ENCODE assay signal across 26 cellular contexts in genomic region chr5:107253246-107253645, GRCh38.
DNase-seq lines count a peak whose midpoint lies in the region; ATAC-seq and TF ChIP-seq lines count a peak whose summit lies in the region.
"Had no signal": no experiment of that assay in that cellular context is flagged by ENCODE, and none has a peak within 500 bp of the region (broad histone marks: within the 10 kb centered on the region; RNA-seq: fewer than 3 reads in every experiment).

No MANE protein-coding gene starts in this region.

- no peak overlapping the region for H3K23ac ChIP-seq in IMR-90 (ENCODE audit: low read depth, low read length)

- no peak for TF ChIP-seq POLR2A in IMR-90 (IDR thresholded peaks at IDR 0.05; ENCODE audit: low read depth, low read length)
- no peak for TF ChIP-seq POLR2A in prostate gland (IDR thresholded peaks at IDR 0.05)

- 100% methylated on average over 2 of the region's 5 CpGs; no CpG with 5 or more reads in 1 of the 2 experiments for WGBS in IMR-90 (ENCODE audit: extremely low coverage in 2 of 2, insufficient read length in 1 of 2), 2 experiments
- WGBS in prostate gland: 27% methylated on average over 5 of the region's 5 CpGs

- TF ChIP-seq RAD21 in IMR-90 (IDR thresholded peaks at IDR 0.05; ENCODE audit: low read length): no peak

- CTCF ChIA-PET in IMR-90 (lab: Yijun Ruan, JAX): interaction anchor here (0.8 kb wide), 1 partner anchor 324 kb away, joined by 3 read pairs; no protein-coding TSS in a partner anchor

- H3K14ac ChIP-seq in IMR-90 (replicated peaks; ENCODE audit: low read depth, low read length): no peak overlapping the region

- no peak overlapping the region for H3K18ac ChIP-seq in IMR-90 (ENCODE audit: low read depth, low read length)

- DNase-seq in IMR-90: no peak
- peak; percentile 66 for DNase-seq in NCI-H2029 treated with DMSO at 0.1 percent for 48 hours (lab: John Stamatoyannopoulos, UW)
- DNase-seq in epithelial cell of proximal tubule (ENCODE audit: low read depth): peak; percentile 36
- peak; percentile 35 for DNase-seq in prostate gland (ENCODE audit: low spot score)
- no peak for DNase-seq in RKO (ENCODE audit: low spot score)
- DNase-seq in CD1c-positive myeloid dendritic cell (ENCODE audit: extremely low spot score): no peak
- DNase-seq in SW 1271 (lab: John Stamatoyannopoulos, UW): no peak
- DNase-seq: activated CD4-positive, alpha-beta memory T cell treated with anti-CD3 and anti-CD28 coated beads for 36 hours; activated CD4-positive, CD25-positive, alpha-beta regulatory T cell treated with anti-CD3 and anti-CD28 coated beads, Interleukin-2, amount 50 U/mL, for 72 hours; activated CD8-positive, alpha-beta memory T cell treated with anti-CD3 and anti-CD28 coated beads, Interleukin-2, amount 50 U/mL, for 4 hours; activated naive CD4-positive, alpha-beta T cell treated with anti-CD3 and anti-CD28 coated beads, Interleukin-2, amount 50 U/mL, for 16 hours; amniotic stem cell; C1 segment of cervical spinal cord; effector memory CD4-positive, alpha-beta T cell; foreskin keratinocyte; GOT3; HFFc6; mesendoderm; NCI-H1417 treated with DMSO at 0.1 percent for 48 hours; NCI-H2171; stimulated activated naive CD4-positive, alpha-beta T cell treated with Interleukin-2 at 50 U/mL for 16 hours; testis had no signal

- H3K4me2 ChIP-seq in IMR-90 (ENCODE audit: low read depth, low read length): no peak overlapping the region

- H2BK20ac ChIP-seq in IMR-90 (ENCODE audit: low read depth, low read length): peak overlapping the region; percentile 43

- no peak overlapping the region for H2BK120ac ChIP-seq in IMR-90 (ENCODE audit: low read depth, low read length)

- H4K91ac ChIP-seq in IMR-90 (ENCODE audit: insufficient read depth, low read depth, low read length): no peak overlapping the region

- H3K36me3 ChIP-seq in IMR-90 (ENCODE audit: control insufficient read depth, insufficient read depth, low read length): no peaks in the 10 kb centered on the region
- no peaks in the 10 kb centered on the region for H3K36me3 ChIP-seq in prostate gland
- H3K36me3 ChIP-seq: vagina had no signal

- H3K9me3 ChIP-seq in IMR-90 (ENCODE audit: control insufficient read depth, insufficient read depth, low read length) (no peaks in the 10 kb centered on the region), prostate gland (no peaks in the 10 kb centered on the region)
- H3K9me3 ChIP-seq: testis, vagina had no signal

- H2BK15ac ChIP-seq in IMR-90 (ENCODE audit: low read depth, low read length): no peak overlapping the region

- in situ Hi-C loops in IMR-90 (cut with MboI; ENCODE audit: low sequenced_read_pairs): no loop called here

- H2BK5ac ChIP-seq in IMR-90 (ENCODE audit: low read depth, low read length, poor library complexity, severe bottlenecking): no peak overlapping the region

- no TSS peak for BruUV-seq in IMR-90 (replicated peaks; lab: Mats Ljungman, UMichigan)

- no peaks in the 10 kb centered on the region for H4K20me1 ChIP-seq in IMR-90 (ENCODE audit: insufficient read depth, low read length)

- no peak overlapping the region for H4K8ac ChIP-seq in IMR-90 (ENCODE audit: low read depth in 2 of 2, low read length in 2 of 2)

- no peaks in the 10 kb centered on the region; the same call in 1 of the 2 replicates for H3K9me1 ChIP-seq in IMR-90 (ENCODE audit: insufficient read depth, low read length)

- H3K79me1 ChIP-seq in IMR-90 (ENCODE audit: low read depth in 1 of 2, low read length in 2 of 2): no peaks in the 10 kb centered on the region

- intact Hi-C loops in IMR-90 (cut with micrococcal nuclease): no loop called here
- intact Hi-C loops in prostate gland (cut with DNase I): no loop called here

- H3K4me1 ChIP-seq in IMR-90 (ENCODE audit: control insufficient read depth, insufficient read depth, low read length): no peaks in the 10 kb centered on the region; the same call in 1 of the 2 replicates
- peaks cover 3% of the 10 kb centered on the region for H3K4me1 ChIP-seq in prostate gland (replicated peaks)
- H3K4me1 ChIP-seq: foreskin keratinocyte, testis, vagina had no signal

- no peaks in the 10 kb centered on the region for H3K27me3 ChIP-seq in IMR-90 (ENCODE audit: control insufficient read depth, insufficient read depth, low read length)
- H3K27me3 ChIP-seq in prostate gland (replicated peaks; ENCODE audit: insufficient read depth): no peaks in the 10 kb centered on the region
- H3K27me3 ChIP-seq: foreskin keratinocyte, testis, vagina had no signal

- H3K4me3 ChIP-seq in IMR-90 (ENCODE audit: insufficient read depth, low read depth, low read length) (no peak overlapping the region), epithelial cell of proximal tubule (ENCODE audit: low read depth, low read length) (no peak overlapping the region), prostate gland (no peak overlapping the region)
- H3K4me3 ChIP-seq: coronary artery, testis, vagina had no signal

- TF ChIP-seq CTCF in IMR-90 (conservative IDR thresholded peaks at IDR 0.05; ENCODE audit: low read depth, low read length): no peak
- no peak for TF ChIP-seq CTCF in epithelial cell of proximal tubule (conservative IDR thresholded peaks at IDR 0.05; ENCODE audit: low read depth, low read length)
- TF ChIP-seq CTCF in prostate gland (IDR thresholded peaks at IDR 0.05): no peak

- H3K9ac ChIP-seq in IMR-90 (ENCODE audit: low read depth, low read length): no peak overlapping the region

- 0 out of 2 replicates have a peak overlapping the region, but pooled peaks have one; percentile 28 for H2AK5ac ChIP-seq in IMR-90 (ENCODE audit: low read depth, low read length)

- POLR2A ChIA-PET in IMR-90 (lab: Charles Lee; ENCODE audit: unreplicated experiment): interaction anchor here (0.6 kb wide), 1 partner anchor 352 kb away, joined by 6 read pairs; no protein-coding TSS in a partner anchor

- no peak overlapping the region for H2AFZ ChIP-seq in IMR-90 (replicated peaks; ENCODE audit: low read length, poor library complexity)

- no peak overlapping the region for H4K5ac ChIP-seq in IMR-90 (ENCODE audit: low read depth, low read length)

- no peak for ATAC-seq in IMR-90 (ENCODE audit: low read depth)
- ATAC-seq in HG03565 (IDR thresholded peaks at IDR 0.05; ENCODE audit: unreplicated experiment): no peak
- ATAC-seq: foreskin keratinocyte, left lobe of liver had no signal

- dilution Hi-C loops in IMR-90 (cut with HindIII; ENCODE audit: low sequenced_read_pairs, unreplicated experiment): no loop called here

- H3K4ac ChIP-seq in IMR-90 (ENCODE audit: low read depth, low read length): no peak overlapping the region

- H3K56ac ChIP-seq in IMR-90 (ENCODE audit: extremely low read depth, insufficient read depth, low read length): no peak overlapping the region

- no peak overlapping the region for H2AK9ac ChIP-seq in IMR-90 (replicated peaks; ENCODE audit: low read depth, low read length, poor library complexity)

- H3K27ac ChIP-seq in IMR-90 (ENCODE audit: insufficient read depth, low read length): no peak overlapping the region
- H3K27ac ChIP-seq in prostate gland: no peak overlapping the region
- H3K27ac ChIP-seq: foreskin keratinocyte, testis, vagina had no signal

TF ChIP-seq in IMR-90, 13 proteins besides CTCF, POLR2A, EP300 and RAD21:
- TF ChIP-seq RCOR1 (IDR thresholded peaks at IDR 0.05; ENCODE audit: insufficient replicate concordance, low read length) (no peak), USF2 (IDR thresholded peaks at IDR 0.05; ENCODE audit: low read depth, low read length) (no peak), NFE2L2 (IDR thresholded peaks at IDR 0.05; ENCODE audit: low read depth, low read length) (no peak), MXI1 (IDR thresholded peaks at IDR 0.05; ENCODE audit: borderline replicate concordance, low read depth, low read length) (no peak), RFX5 (IDR thresholded peaks at IDR 0.05; ENCODE audit: low read depth, low read length) (no peak), MAFK (IDR thresholded peaks at IDR 0.05; ENCODE audit: low read depth, low read length) (no peak), FOS (IDR thresholded peaks at IDR 0.05; ENCODE audit: low read depth, low read length) (no peak), BHLHE40 (IDR thresholded peaks at IDR 0.05; ENCODE audit: low read depth, low read length) (no peak), CEBPB (IDR thresholded peaks at IDR 0.05; ENCODE audit: low read depth, low read length) (no peak), MAZ (IDR thresholded peaks at IDR 0.05; ENCODE audit: borderline replicate concordance, low read depth, low read length) (no peak)

Comparison
In these comparisons a context has a peak if more than half of its experiments do, and no peak if none do; other contexts are left out.
1. DNase-seq: peak in NCI-H2029 treated with DMSO at 0.1 percent for 48 hours (single experiment), epithelial cell of proximal tubule (single experiment) and prostate gland (single experiment); none in IMR-90 (single experiment), RKO (single experiment), CD1c-positive myeloid dendritic cell (single experiment) and SW 1271 (0 of 2).